8 cellular contexts compared by ENCODE assay signal in genomic region chr3:52704611-52705437, GRCh38. TPM values are rescaled to one million over a fixed set of nuclear protein-coding genes. Genes with fewer than 3 reads are reported as not detected.
DNase-seq lines count a peak whose midpoint lies in the region; ATAC-seq lines count a peak whose summit lies in the region.

No MANE protein-coding gene starts in this region.

- no peaks in the 10 kb centered on the region for H3K9me3 ChIP-seq in adipocyte (ENCODE audit: control insufficient read depth, low read length)
- no peaks in the 10 kb centered on the region for H3K9me3 ChIP-seq in right cardiac atrium (ENCODE audit: control insufficient read depth, low read length)

- H3K36me3 ChIP-seq in adipocyte (ENCODE audit: control insufficient read depth, insufficient read depth, low read length, severe bottlenecking): peaks cover 23% of the 10 kb centered on the region

- H3K9me3 Mint-ChIP-seq in IgD-negative memory B cell: no peaks in the 10 kb centered on the region

- H3K27ac ChIP-seq in right cardiac atrium (ENCODE audit: low read length): peak overlapping the region; percentile 80

- ATAC-seq in right cardiac atrium (peak; percentile 14 to 19), sciatic nerve (peak; percentile 33), GM21786 (IDR thresholded peaks at IDR 0.05; ENCODE audit: unreplicated experiment) (no peak)

- peak overlapping the region; percentile 97 for H3K9ac ChIP-seq in adipocyte (ENCODE audit: low read length)

- intact Hi-C loops in right cardiac atrium (cut with DNase I): no loop called here
- intact Hi-C loops in sciatic nerve (cut with DNase I): no loop called here

- H3K4me1 Mint-ChIP-seq in IgD-negative memory B cell: peaks cover 25 to 33% (median 25%) of the 10 kb centered on the region in 3 donors

- H3K27me3 ChIP-seq in adipocyte (replicated peaks; ENCODE audit: control insufficient read depth, insufficient read depth, low read length) (no peaks in the 10 kb centered on the region), right cardiac atrium (ENCODE audit: control insufficient read depth, insufficient read depth) (no peaks in the 10 kb centered on the region)

- peak; percentile 8 for DNase-seq in stimulated activated CD4-positive, alpha-beta T cell treated with anti-CD3 and anti-CD28 coated beads, Interleukin-4, amount 100 ng/mL, for 1 hour
- no peak for DNase-seq in stimulated activated CD4-positive, alpha-beta T cell treated with anti-CD3 and anti-CD28 coated beads, Interleukin-1b, Interleukin-23, amount 100 ng/mL, for 48 hours
- DNase-seq in adipocyte (ENCODE audit: low read depth): peak; percentile 77
- peak in 2 of 3 donors; percentile 36 to 57 for DNase-seq in right cardiac atrium
- DNase-seq in sciatic nerve (ENCODE audit: low spot score): no peak
- no peak for DNase-seq in DMS153 (lab: John Stamatoyannopoulos, UW)

- peak overlapping the region; percentile 93 to 99 (median 96) for H3K27ac Mint-ChIP-seq in IgD-negative memory B cell

- H3K36me3 Mint-ChIP-seq in IgD-negative memory B cell: no peaks in the 10 kb centered on the region

- H3K27me3 Mint-ChIP-seq in IgD-negative memory B cell: no peaks in the 10 kb centered on the region

- H3K4me3 ChIP-seq in adipocyte (ENCODE audit: low read length): peak overlapping the region; percentile 96
- peak overlapping the region; percentile 58 for H3K4me3 ChIP-seq in right cardiac atrium (ENCODE audit: low read length)

- peak overlapping the region; percentile 96 to 99 (median 98) for H3K4me3 Mint-ChIP-seq in IgD-negative memory B cell

- H3K4me1 ChIP-seq in adipocyte (ENCODE audit: control insufficient read depth, insufficient read depth, low read length) (peaks cover 27% of the 10 kb centered on the region), right cardiac atrium (ENCODE audit: control insufficient read depth, insufficient read depth, low read length) (peaks cover 2% of the 10 kb centered on the region)

- WGBS in right cardiac atrium: 2% methylated on average over 22 of the region's 22 CpGs

RNA-seq across cellular contexts. Expression of gene GLT8D1, which starts 0.8 kb away (rescaled TPM):
- polyA plus RNA-seq in IgD-negative memory B cell (38.0 TPM), right cardiac atrium (32.9 TPM)
- total RNA-seq in right cardiac atrium (10 to 100 TPM; 35.6 to 41.8 (median 41.0) TPM), sciatic nerve (55.8 TPM)

RNA-seq across cellular contexts. Expression of gene SPCS1, which starts 1.1 kb away (rescaled TPM):
- polyA plus RNA-seq in IgD-negative memory B cell (326 TPM), right cardiac atrium (132 TPM)
- total RNA-seq in right cardiac atrium (10 to 100 TPM; 78.9 to 81.8 (median 79.9) TPM), sciatic nerve (60.0 TPM)

RNA-seq across cellular contexts. Expression of gene GNL3, which starts 19.0 kb away (rescaled TPM):
- 64.0 TPM for polyA plus RNA-seq in IgD-negative memory B cell
- total RNA-seq in right cardiac atrium: 10 to 100 TPM; 25.2 to 43.9 (median 29.1) TPM
- polyA plus RNA-seq in right cardiac atrium: 27.7 TPM
- total RNA-seq in sciatic nerve: 55.4 TPM

RNA-seq across cellular contexts. Expression of gene PBRM1, which starts 19.1 kb away (rescaled TPM):
- polyA plus RNA-seq in IgD-negative memory B cell (81.1 TPM), right cardiac atrium (10.0 TPM)
- total RNA-seq in right cardiac atrium (10 to 100 TPM; 51.4 to 56.8 (median 55.6) TPM), sciatic nerve (82.0 TPM)

Comparison
In these comparisons a context has a peak if more than half of its experiments do, and no peak if none do; other contexts are left out.
1. DNase-seq: peak in stimulated activated CD4-positive, alpha-beta T cell treated with anti-CD3 and anti-CD28 coated beads, Interleukin-4, amount 100 ng/mL, for 1 hour (single experiment), adipocyte (single experiment) and right cardiac atrium (2 of 3); none in stimulated activated CD4-positive, alpha-beta T cell treated with anti-CD3 and anti-CD28 coated beads, Interleukin-1b, Interleukin-23, amount 100 ng/mL, for 48 hours (single experiment), sciatic nerve (single experiment) and DMS153 (single experiment).